In genomic region chr3:15291589-15292541, GRCh38 we compare ENCODE assay signal across 1 cellular context.
TF ChIP-seq lines count a peak whose summit lies in the region.

No MANE protein-coding gene starts in this region.

TF ChIP-seq in GM12878, 131 proteins besides CTCF, POLR2A, EP300 and RAD21 (continued from another document and continues in another):
- TF ChIP-seq E2F8 (IDR thresholded peaks at IDR 0.05; ENCODE audit: low read depth, partially characterized antibody) (no peak), FOS (IDR thresholded peaks at IDR 0.05; ENCODE audit: borderline replicate concordance, extremely low read depth, insufficient read length) (no peak), YBX1 (IDR thresholded peaks at IDR 0.05) (no peak), ZNF274 (IDR thresholded peaks at IDR 0.05; ENCODE audit: insufficient read depth, insufficient read length) (no peak), NBN (IDR thresholded peaks at IDR 0.05) (0 out of 2 replicates have a peak, but pooled peaks have one; percentile 52), BCL3 (IDR thresholded peaks at IDR 0.05; ENCODE audit: borderline replicate concordance, insufficient read depth, low read depth, low read length, poor library complexity, severe bottlenecking) (no peak), TCF7 (IDR thresholded peaks at IDR 0.05; ENCODE audit: borderline replicate concordance) (no peak), MTA3 (IDR thresholded peaks at IDR 0.05; ENCODE audit: borderline replicate concordance, low read length) (no peak), NRF1 (conservative IDR thresholded peaks at IDR 0.05; ENCODE audit: low read depth, low read length) (no peak), ZBTB40 (IDR thresholded peaks at IDR 0.05; ENCODE audit: borderline replicate concordance) (no peak), PML (IDR thresholded peaks at IDR 0.05; ENCODE audit: low read length) (peak; percentile 70; the same call in 1 of the 2 replicates), SUPT20H (IDR thresholded peaks at IDR 0.05; ENCODE audit: borderline replicate concordance, control insufficient read depth, low read depth, low read length) (no peak), MAX (IDR thresholded peaks at IDR 0.05; ENCODE audit: low read depth, low read length) (no peak), MYB (IDR thresholded peaks at IDR 0.05; ENCODE audit: borderline replicate concordance, low read depth, low read length) (no peak), BACH1 (IDR thresholded peaks at IDR 0.05; ENCODE audit: borderline replicate concordance) (no peak), SMARCA5 (IDR thresholded peaks at IDR 0.05) (no peak), ZZZ3 (IDR thresholded peaks at IDR 0.05; ENCODE audit: control insufficient read depth, insufficient read length, low read depth) (no peak), ATF3 (IDR thresholded peaks at IDR 0.05; ENCODE audit: borderline replicate concordance, extremely low read depth, low read depth, low read length) (no peak), CBFB (IDR thresholded peaks at IDR 0.05; ENCODE audit: low read depth) (peak; percentile 95), USF2 (IDR thresholded peaks at IDR 0.05; ENCODE audit: borderline replicate concordance, low read depth, low read length) (no peak), IRF3 (IDR thresholded peaks at IDR 0.05) (no peak), WRNIP1 (IDR thresholded peaks at IDR 0.05; ENCODE audit: borderline replicate concordance, low read depth, low read length) (no peak), ATF2 (IDR thresholded peaks at IDR 0.05; ENCODE audit: low read length) (peak; percentile 69), SMAD1 (IDR thresholded peaks at IDR 0.05; ENCODE audit: low read depth, partially characterized antibody) (no peak), IRF5 (IDR thresholded peaks at IDR 0.05; ENCODE audit: borderline replicate concordance) (no peak), FOXK2 (IDR thresholded peaks at IDR 0.05) (no peak), ZBED1 (IDR thresholded peaks at IDR 0.05; ENCODE audit: borderline replicate concordance) (peak; percentile 74; the same call in 1 of the 2 replicates), BMI1 (IDR thresholded peaks at IDR 0.05; ENCODE audit: borderline replicate concordance) (no peak), E4F1 (IDR thresholded peaks at IDR 0.05; ENCODE audit: borderline replicate concordance, partially characterized antibody) (no peak), STAT3 (IDR thresholded peaks at IDR 0.05; ENCODE audit: low read depth, low read length) (no peak), PRDM15 (CRISPR knock-in tag; IDR thresholded peaks at IDR 0.05) (no peak), MXI1 (IDR thresholded peaks at IDR 0.05; ENCODE audit: low read depth, low read length) (no peak), ZNF217 (IDR thresholded peaks at IDR 0.05) (no peak), PKNOX1 (IDR thresholded peaks at IDR 0.05) (peak; percentile 22; the same call in 1 of the 2 replicates), CBX3 (IDR thresholded peaks at IDR 0.05; ENCODE audit: borderline replicate concordance, low read depth) (no peak), PAX5 (IDR thresholded peaks at IDR 0.05; ENCODE audit: borderline replicate concordance, low read depth, low read length) (peak; percentile 62; the same call in 1 of the 2 replicates)
